ENCODE assay signal across 12 cellular contexts in genomic region chr2:157460384-157460837, GRCh38. TPM values are rescaled to one million over a fixed set of nuclear protein-coding genes. Genes with fewer than 3 reads are reported as not detected.
DNase-seq lines count a peak whose midpoint lies in the region; TF ChIP-seq lines count a peak whose summit lies in the region.
"Had no signal": no experiment of that assay in that cellular context is flagged by ENCODE, and none has a peak within 500 bp of the region (broad histone marks: within the 10 kb centered on the region; RNA-seq: fewer than 3 reads in every experiment).

No MANE protein-coding gene starts in this region.

- H3K36me3 Mint-ChIP-seq in neural progenitor cell = no peaks in the 10 kb centered on the region

- H3K27me3 ChIP-seq in GM23248 (replicated peaks; ENCODE audit: insufficient read depth) = no peaks in the 10 kb centered on the region
- no peaks in the 10 kb centered on the region for H3K27me3 ChIP-seq in neural progenitor cell
- H3K27me3 ChIP-seq: colonic mucosa had no signal

- no peak overlapping the region for H3K27ac Mint-ChIP-seq in neural progenitor cell

- no peak overlapping the region for H2AFZ ChIP-seq in GM23248
- peak overlapping the region; percentile 69 for H2AFZ ChIP-seq in neural progenitor cell (replicated peaks)

- TF ChIP-seq CTCF in cardiac fibroblast (IDR thresholded peaks at IDR 0.05; ENCODE audit: low read depth, low read length) = no peak
- TF ChIP-seq CTCF in neural progenitor cell (IDR thresholded peaks at IDR 0.05) = no peak

- H4K20me1 ChIP-seq in GM23248 (ENCODE audit: insufficient read depth) (no peaks in the 10 kb centered on the region), neural progenitor cell (ENCODE audit: low read depth) (no peaks in the 10 kb centered on the region)

- H3K9me2 ChIP-seq in GM23248 (ENCODE audit: insufficient read depth) = no peaks in the 10 kb centered on the region

- no peak overlapping the region for H3K4me3 Mint-ChIP-seq in neural progenitor cell

- no peak overlapping the region for H3K4me2 ChIP-seq in GM23248 (ENCODE audit: unreplicated experiment)
- no peak overlapping the region for H3K4me2 ChIP-seq in neural progenitor cell

- H3K36me3 ChIP-seq in GM23248 (ENCODE audit: low read depth) (no peaks in the 10 kb centered on the region), neural progenitor cell (no peaks in the 10 kb centered on the region)
- H3K36me3 ChIP-seq: colonic mucosa had no signal

- no peaks in the 10 kb centered on the region for H3K79me2 ChIP-seq in GM23248 (ENCODE audit: insufficient read depth)
- H3K79me2 ChIP-seq in neural progenitor cell (ENCODE audit: low read depth) = no peaks in the 10 kb centered on the region

- no peaks in the 10 kb centered on the region for H3K9me3 Mint-ChIP-seq in neural progenitor cell

- peaks cover 6% of the 10 kb centered on the region for H3K4me1 Mint-ChIP-seq in neural progenitor cell

- DNase-seq in GM23248 (peak; percentile 10), NCI-H345 (lab: John Stamatoyannopoulos, UW) (peak; percentile 45), cardiac fibroblast (ENCODE audit: low read depth in 2 of 2) (peak; percentile 12 to 35), neural progenitor cell (ENCODE audit: low spot score) (no peak), CD1c-positive myeloid dendritic cell (ENCODE audit: extremely low spot score) (no peak), mucosa of gallbladder (ENCODE audit: low spot score) (no peak), substantia nigra (lab: John Stamatoyannopoulos, UW) (no peak)
- DNase-seq: colonic mucosa, DMS153, head of caudate nucleus, NCI-H1417, T1000 had no signal

- no peaks in the 10 kb centered on the region for H3K27me3 Mint-ChIP-seq in neural progenitor cell (ENCODE audit: insufficient read depth, low read depth)

- H3K9ac ChIP-seq in GM23248 (no peak overlapping the region), neural progenitor cell (no peak overlapping the region)

- WGBS in GM23248 (ENCODE audit: low coverage in 1 of 2, low lambda C conversion rate in 2 of 2, missing lambda C conversion rate in 2 of 2), 2 experiments = 64 to 68% methylated on average over 3 of the region's 3 CpGs

- in situ Hi-C loops in GM23248 (cut with MboI) = no loop called here

- no peak overlapping the region for H3K4me3 ChIP-seq in GM23248
- H3K4me3 ChIP-seq in cardiac fibroblast (replicated peaks in 1 of 2; ENCODE audit: low read depth in 2 of 2, low read length in 2 of 2) = no peak overlapping the region
- H3K4me3 ChIP-seq in neural progenitor cell = no peak overlapping the region
- H3K4me3 ChIP-seq: colonic mucosa had no signal

- no peaks in the 10 kb centered on the region for H3K9me3 ChIP-seq in GM23248 (ENCODE audit: low read depth)
- H3K9me3 ChIP-seq in neural progenitor cell (ENCODE audit: low read depth) = no peaks in the 10 kb centered on the region
- H3K9me3 ChIP-seq: colonic mucosa had no signal

- H3K4me1 ChIP-seq in GM23248 (ENCODE audit: insufficient read depth) (no peaks in the 10 kb centered on the region), neural progenitor cell (peaks cover 19% of the 10 kb centered on the region)
- H3K4me1 ChIP-seq: colonic mucosa had no signal

- no peaks in the 10 kb centered on the region for H3F3A ChIP-seq in GM23248 (ENCODE audit: insufficient read depth)
- H3F3A ChIP-seq in neural progenitor cell (ENCODE audit: low read depth) = no peaks in the 10 kb centered on the region

- H3K27ac ChIP-seq in GM23248 (no peak overlapping the region), neural progenitor cell (no peak overlapping the region), substantia nigra (ENCODE audit: low read depth, low read length, poor library complexity, severe bottlenecking) (no peak overlapping the region)
- H3K27ac ChIP-seq: colonic mucosa had no signal

RNA-seq across cellular contexts. Expression of gene CYTIP, which starts 16.5 kb away (rescaled TPM):
- total RNA-seq in GM23248 (2014; rRNA removed; shearing (Covaris generic)) = not detected in 2 replicates
- polyA plus RNA-seq in GM23248 (2016; fragmentation: Nextera tagmentation; extraction: Ambion mirVana) = not detected in 2 replicates
- 0.19 and 0.54 TPM in 2 replicates for total RNA-seq in neural progenitor cell (ENCODE audit: low replicate concordance)
- 10.7 TPM for total RNA-seq in mucosa of gallbladder

Comparison
In these comparisons a context has a peak if more than half of its experiments do, and no peak if none do; other contexts are left out.
1. DNase-seq: peak in GM23248 (single experiment), NCI-H345 (single experiment) and cardiac fibroblast (2 of 2); none in neural progenitor cell (single experiment), CD1c-positive myeloid dendritic cell (single experiment), mucosa of gallbladder (single experiment) and substantia nigra (0 of 49).